In genomic region chr18:2906522-2907458, GRCh38 we compare ENCODE assay signal across 1 cellular context.
TF ChIP-seq lines count a peak whose summit lies in the region.

No MANE protein-coding gene starts in this region.

TF ChIP-seq in HepG2, 621 proteins besides CTCF, POLR2A, EP300 and RAD21 (continued from another document and continues in another):
- TF ChIP-seq RERE (CRISPR knock-in tag; IDR thresholded peaks at IDR 0.05; ENCODE audit: low read depth) = no peak
- no peak for TF ChIP-seq SP140L (CRISPR knock-in tag; IDR thresholded peaks at IDR 0.05; ENCODE audit: borderline replicate concordance)
- TF ChIP-seq SCMH1 (CRISPR knock-in tag; IDR thresholded peaks at IDR 0.05; ENCODE audit: borderline replicate concordance) = no peak
- no peak; the same call in 1 of the 2 replicates for TF ChIP-seq HIC2 (CRISPR knock-in tag; IDR thresholded peaks at IDR 0.05; ENCODE audit: low read depth)
- no peak for TF ChIP-seq ZSCAN12 (CRISPR knock-in tag; IDR thresholded peaks at IDR 0.05)
- TF ChIP-seq AGO1 (IDR thresholded peaks at IDR 0.05; ENCODE audit: low read depth, low read length, poor library complexity, severe bottlenecking) = no peak
- no peak for TF ChIP-seq ZNF570 (CRISPR knock-in tag; IDR thresholded peaks at IDR 0.05; ENCODE audit: borderline replicate concordance)
- no peak for TF ChIP-seq ISX (CRISPR knock-in tag; conservative IDR thresholded peaks at IDR 0.05)
- TF ChIP-seq ATF7 (IDR thresholded peaks at IDR 0.05) = no peak
- 0 out of 2 replicates have a peak, but pooled peaks have one; percentile 7 for TF ChIP-seq ATF7 (CRISPR knock-in tag; IDR thresholded peaks at IDR 0.05)
- no peak for TF ChIP-seq SIX1 (CRISPR knock-in tag; IDR thresholded peaks at IDR 0.05; ENCODE audit: borderline replicate concordance)
- TF ChIP-seq EED (CRISPR knock-in tag; IDR thresholded peaks at IDR 0.05) = 0 out of 2 replicates have a peak, but pooled peaks have one; percentile 6
- TF ChIP-seq MLX (CRISPR knock-in tag; IDR thresholded peaks at IDR 0.05) = no peak
- no peak for TF ChIP-seq NONO (IDR thresholded peaks at IDR 0.05)
- no peak for TF ChIP-seq NONO (CRISPR knock-in tag; conservative IDR thresholded peaks at IDR 0.05)
- TF ChIP-seq THAP11 (CRISPR knock-in tag; IDR thresholded peaks at IDR 0.05) = 0 out of 2 replicates have a peak, but pooled peaks have one; percentile 13
- no peak for TF ChIP-seq ZBTB33 (CRISPR knock-in tag; IDR thresholded peaks at IDR 0.05)
- TF ChIP-seq ZNF784 (CRISPR knock-in tag; IDR thresholded peaks at IDR 0.05; ENCODE audit: borderline replicate concordance) = no peak; the same call in 1 of the 2 replicates
- TF ChIP-seq ZNF652 (CRISPR knock-in tag; IDR thresholded peaks at IDR 0.05; ENCODE audit: borderline replicate concordance, low read depth) = no peak
- 0 out of 2 replicates have a peak, but pooled peaks have one; percentile 2 for TF ChIP-seq STAG1 (CRISPR knock-in tag; IDR thresholded peaks at IDR 0.05)
- no peak for TF ChIP-seq STAT5B (CRISPR knock-in tag; IDR thresholded peaks at IDR 0.05)
- no peak for TF ChIP-seq REL (CRISPR knock-in tag; conservative IDR thresholded peaks at IDR 0.05)
- TF ChIP-seq PRDM10 (CRISPR knock-in tag; IDR thresholded peaks at IDR 0.05; ENCODE audit: low read depth) = no peak
- TF ChIP-seq ZBTB21 (CRISPR knock-in tag; IDR thresholded peaks at IDR 0.05) = no peak
- TF ChIP-seq BCLAF1 (IDR thresholded peaks at IDR 0.05) = no peak
- TF ChIP-seq ATF6 (CRISPR knock-in tag; conservative IDR thresholded peaks at IDR 0.05) = no peak
- TF ChIP-seq ZSCAN21 (CRISPR knock-in tag; IDR thresholded peaks at IDR 0.05; ENCODE audit: borderline replicate concordance) = no peak
- no peak for TF ChIP-seq ZKSCAN8 (CRISPR knock-in tag; IDR thresholded peaks at IDR 0.05; ENCODE audit: borderline replicate concordance)
- TF ChIP-seq MAF1 (CRISPR knock-in tag; IDR thresholded peaks at IDR 0.05; ENCODE audit: borderline replicate concordance) = 0 out of 2 replicates have a peak, but pooled peaks have one; percentile 16
- no peak for TF ChIP-seq ZBTB25 (CRISPR knock-in tag; IDR thresholded peaks at IDR 0.05)
- TF ChIP-seq YEATS4 (CRISPR knock-in tag; IDR thresholded peaks at IDR 0.05; ENCODE audit: borderline replicate concordance) = 0 out of 2 replicates have a peak, but pooled peaks have one; percentile 24
- no peak for TF ChIP-seq CCAR2 (optimal IDR thresholded peaks at IDR 0.05; ENCODE audit: low read depth, low read length)
- TF ChIP-seq ZNF34 (CRISPR knock-in tag; IDR thresholded peaks at IDR 0.05; ENCODE audit: borderline replicate concordance) = no peak
- TF ChIP-seq GZF1 (CRISPR knock-in tag; IDR thresholded peaks at IDR 0.05) = no peak
- TF ChIP-seq RNF2 (conservative IDR thresholded peaks at IDR 0.05; ENCODE audit: low read depth) = no peak
- TF ChIP-seq ZNF75D (CRISPR knock-in tag; IDR thresholded peaks at IDR 0.05; ENCODE audit: borderline replicate concordance) = no peak
- TF ChIP-seq DNMT1 (CRISPR knock-in tag; IDR thresholded peaks at IDR 0.05) = no peak
